ENCODE assay signal across 1 cellular context in genomic region chr3:134356411-134357040, GRCh38.
TF ChIP-seq lines count a peak whose summit lies in the region.

No MANE protein-coding gene starts in this region.

TF ChIP-seq in WTC11, 78 proteins besides CTCF, POLR2A, EP300 and RAD21 (continued from another document):
- TF ChIP-seq SOX15 (CRISPR knock-in tag; IDR thresholded peaks at IDR 0.05) (no peak), MAX (CRISPR knock-in tag; IDR thresholded peaks at IDR 0.05) (no peak), GABPB1 (CRISPR knock-in tag; IDR thresholded peaks at IDR 0.05) (no peak), FOXP1 (CRISPR knock-in tag; IDR thresholded peaks at IDR 0.05; ENCODE audit: borderline replicate concordance) (no peak), USF1 (CRISPR knock-in tag; IDR thresholded peaks at IDR 0.05) (no peak), ZBTB21 (CRISPR knock-in tag; IDR thresholded peaks at IDR 0.05; ENCODE audit: borderline replicate concordance) (no peak)
